Comparison of ENCODE assay signal across 1 cellular context in genomic region chr21:42964561-42965560, GRCh38.
TF ChIP-seq lines count a peak whose summit lies in the region.

No MANE protein-coding gene starts in this region.

TF ChIP-seq in H1, 55 proteins besides CTCF, POLR2A, EP300 and RAD21:
- TF ChIP-seq TAF7 (optimal IDR thresholded peaks at IDR 0.05; ENCODE audit: borderline replicate concordance, low read depth, low read length) (no peak), ATF3 (IDR thresholded peaks at IDR 0.05; ENCODE audit: insufficient read depth, low read depth, low read length) (no peak), ATF2 (IDR thresholded peaks at IDR 0.05; ENCODE audit: low read length) (no peak), HDAC6 (IDR thresholded peaks at IDR 0.05; ENCODE audit: low read depth, low read length) (no peak), KDM5A (IDR thresholded peaks at IDR 0.05; ENCODE audit: low read length) (no peak), SAP30 (IDR thresholded peaks at IDR 0.05; ENCODE audit: insufficient read depth, insufficient replicate concordance, low read length) (no peak), MAFK (IDR thresholded peaks at IDR 0.05; ENCODE audit: low read depth, low read length) (no peak), CHD1 (IDR thresholded peaks at IDR 0.05; ENCODE audit: low read depth, low read length) (no peak), CHD2 (IDR thresholded peaks at IDR 0.05; ENCODE audit: low read length) (no peak), USF2 (IDR thresholded peaks at IDR 0.05; ENCODE audit: low read length) (no peak), CBX8 (IDR thresholded peaks at IDR 0.05; ENCODE audit: borderline replicate concordance, low read depth, low read length) (no peak), CBX5 (IDR thresholded peaks at IDR 0.05; ENCODE audit: low read depth, low read length) (no peak), JUND (IDR thresholded peaks at IDR 0.05; ENCODE audit: low read length) (no peak), EGR1 (IDR thresholded peaks at IDR 0.05; ENCODE audit: borderline replicate concordance, low read depth, low read length) (no peak), EZH2 (IDR thresholded peaks at IDR 0.05; ENCODE audit: low read depth, low read length, severe bottlenecking) (no peak)
